ENCODE assay signal across 1 cellular context in the genomic region with DNA sequence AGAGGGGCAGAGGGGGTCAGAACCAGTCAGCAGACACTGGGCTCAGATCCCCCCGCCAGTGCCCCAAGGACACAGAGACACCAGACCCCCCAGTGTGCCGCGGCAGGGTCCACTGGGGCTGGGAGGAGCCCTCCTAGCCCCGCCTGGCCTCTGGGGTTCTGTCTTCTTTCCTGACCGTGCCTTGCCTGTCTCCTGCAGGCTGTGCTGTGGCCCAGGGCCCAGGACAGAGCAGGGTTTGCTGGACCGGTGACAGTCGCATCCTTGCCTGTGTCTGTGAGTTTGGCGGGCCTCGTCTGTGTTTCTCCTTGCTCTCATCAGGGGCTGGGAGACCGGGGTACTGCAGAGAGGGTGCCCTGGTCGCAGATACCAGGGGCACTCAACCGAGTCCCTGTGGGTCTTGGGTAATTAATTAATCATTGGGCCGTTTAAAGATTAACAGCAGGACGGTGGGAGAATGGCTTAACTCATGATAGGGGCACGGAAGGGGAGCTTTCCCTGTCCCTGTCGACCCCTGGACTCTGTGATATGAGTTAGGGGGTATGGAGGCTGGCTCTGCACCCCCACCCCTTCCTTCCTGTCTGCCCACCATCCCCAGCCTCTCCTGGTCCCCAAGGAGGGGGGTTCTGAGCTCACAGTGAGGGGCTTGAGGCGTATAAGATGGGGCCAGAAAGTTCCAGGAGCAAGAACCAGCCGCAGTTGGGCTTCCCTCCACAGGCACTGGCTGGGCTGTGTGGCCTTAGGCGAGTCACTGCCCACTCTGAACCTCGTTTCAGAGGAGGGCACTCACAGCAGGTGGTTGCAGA.
TF ChIP-seq lines count a peak whose summit lies in the region.

No MANE protein-coding gene starts in this region.

TF ChIP-seq in A549, 52 proteins besides CTCF, POLR2A, EP300 and RAD21 (continued from another document):
- TF ChIP-seq, protein P1, sequence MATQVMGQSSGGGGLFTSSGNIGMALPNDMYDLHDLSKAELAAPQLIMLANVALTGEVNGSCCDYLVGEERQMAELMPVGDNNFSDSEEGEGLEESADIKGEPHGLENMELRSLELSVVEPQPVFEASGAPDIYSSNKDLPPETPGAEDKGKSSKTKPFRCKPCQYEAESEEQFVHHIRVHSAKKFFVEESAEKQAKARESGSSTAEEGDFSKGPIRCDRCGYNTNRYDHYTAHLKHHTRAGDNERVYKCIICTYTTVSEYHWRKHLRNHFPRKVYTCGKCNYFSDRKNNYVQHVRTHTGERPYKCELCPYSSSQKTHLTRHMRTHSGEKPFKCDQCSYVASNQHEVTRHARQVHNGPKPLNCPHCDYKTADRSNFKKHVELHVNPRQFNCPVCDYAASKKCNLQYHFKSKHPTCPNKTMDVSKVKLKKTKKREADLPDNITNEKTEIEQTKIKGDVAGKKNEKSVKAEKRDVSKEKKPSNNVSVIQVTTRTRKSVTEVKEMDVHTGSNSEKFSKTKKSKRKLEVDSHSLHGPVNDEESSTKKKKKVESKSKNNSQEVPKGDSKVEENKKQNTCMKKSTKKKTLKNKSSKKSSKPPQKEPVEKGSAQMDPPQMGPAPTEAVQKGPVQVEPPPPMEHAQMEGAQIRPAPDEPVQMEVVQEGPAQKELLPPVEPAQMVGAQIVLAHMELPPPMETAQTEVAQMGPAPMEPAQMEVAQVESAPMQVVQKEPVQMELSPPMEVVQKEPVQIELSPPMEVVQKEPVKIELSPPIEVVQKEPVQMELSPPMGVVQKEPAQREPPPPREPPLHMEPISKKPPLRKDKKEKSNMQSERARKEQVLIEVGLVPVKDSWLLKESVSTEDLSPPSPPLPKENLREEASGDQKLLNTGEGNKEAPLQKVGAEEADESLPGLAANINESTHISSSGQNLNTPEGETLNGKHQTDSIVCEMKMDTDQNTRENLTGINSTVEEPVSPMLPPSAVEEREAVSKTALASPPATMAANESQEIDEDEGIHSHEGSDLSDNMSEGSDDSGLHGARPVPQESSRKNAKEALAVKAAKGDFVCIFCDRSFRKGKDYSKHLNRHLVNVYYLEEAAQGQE (IDR thresholded peaks at IDR 0.05) = no peak
- TF ChIP-seq TFCP2L1 (CRISPR knock-in tag; IDR thresholded peaks at IDR 0.05) (no peak), JUNB (IDR thresholded peaks at IDR 0.05) (no peak), CBX8 (IDR thresholded peaks at IDR 0.05) (no peak), KDM1A (IDR thresholded peaks at IDR 0.05; ENCODE audit: low read depth) (no peak), BHLHE40 (IDR thresholded peaks at IDR 0.05; ENCODE audit: low read depth, low read length) (no peak), NR3C1 (IDR thresholded peaks at IDR 0.05) (no peak), KDM5A (IDR thresholded peaks at IDR 0.05) (no peak), HOXB5 (CRISPR knock-in tag; IDR thresholded peaks at IDR 0.05) (no peak)
